Comparison of ENCODE assay signal across 17 cellular contexts in the genomic region with DNA sequence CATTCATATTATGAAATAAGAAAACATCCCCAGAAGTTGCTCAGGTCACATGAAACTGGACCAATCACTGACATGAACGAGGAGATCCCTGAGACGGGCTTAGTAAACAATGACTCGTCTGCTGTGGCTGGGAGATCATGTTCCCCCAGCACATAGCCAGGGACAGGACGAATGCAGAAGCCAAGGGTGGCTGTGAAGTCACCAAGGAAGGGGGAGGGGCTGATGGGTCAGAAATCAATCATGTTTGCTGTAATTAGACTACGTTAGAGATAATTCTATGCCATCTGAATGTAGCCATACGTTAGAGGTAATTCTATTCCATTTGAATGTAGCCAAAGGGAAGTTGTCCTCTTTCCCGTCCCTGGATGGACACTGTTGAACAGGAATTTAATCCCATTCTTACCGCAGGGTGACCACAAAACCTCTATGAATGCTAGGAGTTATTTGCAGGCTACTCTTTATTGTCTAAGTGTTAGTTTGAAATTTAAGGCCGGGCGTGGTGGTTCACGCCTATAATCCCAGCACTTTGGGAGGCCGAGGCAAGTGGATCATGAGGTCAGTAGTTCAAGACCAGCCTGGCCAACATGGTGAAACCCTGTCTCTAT.
"Had no signal": no experiment of that assay in that cellular context is flagged by ENCODE, and none has a peak within 500 bp of the region (broad histone marks: within the 10 kb centered on the region; RNA-seq: fewer than 3 reads in every experiment).

No MANE protein-coding gene starts in this region.

- H3K9me3 Mint-ChIP-seq: activated T-cell treated with anti-CD3 and anti-CD28 coated beads, Interleukin-2, amount 50 U/mL, for 4 hours; immature natural killer cell had no signal

- H3K4me3 Mint-ChIP-seq: activated CD8-positive, alpha-beta memory T cell treated with anti-CD3 and anti-CD28 coated beads, Interleukin-2, amount 10 ng/mL, durations not matched to agents 7 days and 5 days; activated naive CD8-positive, alpha-beta T cell; activated T-cell treated with anti-CD3 and anti-CD28 coated beads, Interleukin-2, amount 50 U/mL, for 4 hours; immature natural killer cell; nephron progenitor cell had no signal

- H3K27me3 ChIP-seq: esophagus squamous epithelium, right lobe of liver, upper lobe of left lung had no signal

- H3K27me3 Mint-ChIP-seq: activated CD8-positive, alpha-beta memory T cell treated with anti-CD3 and anti-CD28 coated beads, Interleukin-2, amount 10 ng/mL, durations not matched to agents 7 days and 5 days; activated naive CD8-positive, alpha-beta T cell had no signal

- H3K9me3 ChIP-seq: psoas muscle, right lobe of liver, upper lobe of left lung had no signal

- H3K36me3 Mint-ChIP-seq: activated CD8-positive, alpha-beta memory T cell treated with anti-CD3 and anti-CD28 coated beads, Interleukin-2, amount 10 ng/mL, durations not matched to agents 7 days and 5 days; activated naive CD8-positive, alpha-beta T cell; immature natural killer cell had no signal

- H3K36me3 ChIP-seq: cardiac muscle cell, esophagus squamous epithelium, right lobe of liver, upper lobe of left lung had no signal

- H3K27ac ChIP-seq: cardiac muscle cell, esophagus squamous epithelium, psoas muscle, right lobe of liver, upper lobe of left lung had no signal

- ATAC-seq: activated CD8-positive, alpha-beta memory T cell treated with anti-CD3 and anti-CD28 coated beads, Interleukin-2, amount 10 ng/mL, durations not matched to agents 7 days and 5 days; activated T-cell treated with anti-CD3 and anti-CD28 coated beads, Interleukin-2, amount 50 U/mL, for 4 hours; psoas muscle; right lobe of liver; stimulated activated naive CD8-positive, alpha-beta T cell treated with anti-CD3 and anti-CD28 coated beads, Interleukin-15, Interleukin-2, amounts not matched to agents 100 U/mL and 50 U/mL, for 24 hours had no signal

- H3K4me1 Mint-ChIP-seq: activated CD8-positive, alpha-beta memory T cell treated with anti-CD3 and anti-CD28 coated beads, Interleukin-2, amount 10 ng/mL, durations not matched to agents 7 days and 5 days; immature natural killer cell had no signal

- DNase-seq: activated CD4-positive, alpha-beta T cell treated with anti-CD3 and anti-CD28 coated beads, Interleukin-2, amount 50 U/mL, for 48 hours; activated CD4-positive, CD25-positive, alpha-beta regulatory T cell treated with anti-CD3 and anti-CD28 coated beads, Interleukin-2, amount 50 U/mL, for 72 hours; activated CD8-positive, alpha-beta memory T cell treated with anti-CD3 and anti-CD28 coated beads, Interleukin-2, amount 10 ng/mL, durations not matched to agents 7 days and 5 days; activated effector memory CD4-positive, alpha-beta T cell treated with anti-CD3 and anti-CD28 coated beads, Interleukin-2, amount 50 U/mL, for 16 hours; activated T-cell treated with anti-CD3 and anti-CD28 coated beads, Interleukin-2, amount 50 U/mL, for 4 hours; esophagus squamous epithelium; foreskin fibroblast; glutamatergic neuron; immature natural killer cell; mammary epithelial cell; nephron progenitor cell; psoas muscle; right lobe of liver; stimulated activated naive CD8-positive, alpha-beta T cell treated with anti-CD3 and anti-CD28 coated beads, Interleukin-15, Interleukin-2, amounts not matched to agents 100 U/mL and 50 U/mL, for 24 hours; upper lobe of left lung had no signal

- H3K4me3 ChIP-seq: cardiac muscle cell, esophagus squamous epithelium, psoas muscle, right lobe of liver, upper lobe of left lung had no signal

- H3K27ac Mint-ChIP-seq: activated CD8-positive, alpha-beta memory T cell treated with anti-CD3 and anti-CD28 coated beads, Interleukin-2, amount 10 ng/mL, durations not matched to agents 7 days and 5 days; activated naive CD8-positive, alpha-beta T cell; immature natural killer cell; nephron progenitor cell had no signal

- H3K4me1 ChIP-seq: esophagus squamous epithelium, psoas muscle, right lobe of liver, upper lobe of left lung had no signal
